Comparison of ENCODE assay signal across 13 cellular contexts in the genomic region with DNA sequence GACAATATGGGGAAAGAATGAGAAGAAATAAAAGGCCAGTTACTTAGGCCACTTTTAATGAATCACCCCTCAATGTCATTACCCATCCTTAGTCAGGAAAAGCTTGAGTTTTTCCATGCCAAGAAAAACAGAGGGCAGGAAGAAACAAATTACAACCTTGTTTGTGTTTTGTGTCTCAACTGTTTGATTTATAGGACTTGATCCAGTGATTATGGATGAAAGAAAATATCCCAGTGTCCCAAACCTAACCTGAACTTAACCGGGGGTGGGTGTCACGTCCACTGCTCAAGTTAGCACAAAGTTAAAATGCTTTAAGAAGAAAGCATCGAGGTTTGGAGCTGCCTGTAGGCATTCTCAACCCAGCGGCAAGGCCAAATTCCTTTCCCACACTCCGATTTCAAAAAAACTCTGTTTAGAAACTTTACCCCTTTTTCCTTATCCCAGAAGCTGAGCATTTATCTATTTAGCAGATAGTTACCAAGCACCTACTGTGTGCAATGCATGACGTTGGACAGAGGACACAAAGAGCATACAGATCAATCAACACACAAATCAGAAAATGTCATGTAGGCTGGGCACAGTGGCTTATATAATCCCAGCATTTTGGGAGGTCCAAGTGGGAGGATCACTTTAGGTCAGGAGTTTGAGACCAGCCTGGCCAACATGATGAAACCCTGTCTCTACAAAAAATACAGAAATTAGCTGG. TPM values are rescaled to one million over a fixed set of nuclear protein-coding genes. Genes with fewer than 3 reads are reported as not detected.
DNase-seq lines count a peak whose midpoint lies in the region; ATAC-seq, FAIRE-seq and TF ChIP-seq lines count a peak whose summit lies in the region.
"Had no signal": no experiment of that assay in that cellular context is flagged by ENCODE, and none has a peak within 500 bp of the region (broad histone marks: within the 10 kb centered on the region; RNA-seq: fewer than 3 reads in every experiment).

No MANE protein-coding gene starts in this region.

- no peak for ATAC-seq in HG03175 (IDR thresholded peaks at IDR 0.05; ENCODE audit: unreplicated experiment)

- no peaks in the 10 kb centered on the region for H3K36me3 Mint-ChIP-seq in neural progenitor cell
- no peaks in the 10 kb centered on the region for H3K36me3 Mint-ChIP-seq in activated T-helper 2 cell treated with anti-CD3 and anti-CD28 coated beads, Interferon-gamma antibody, Interleukin-2, Interleukin-4, amounts not matched to agents 10 μg/mL and 5 μg/mL and 100 μg/mL, durations not matched to agents 14 hours and 24 hours and 36 hours (ENCODE audit: low read depth)

- dilution Hi-C loops in endothelial cell of umbilical vein (cut with MboI; ENCODE audit: extremely low pct_ligation_motif_present, low sequenced_read_pairs), result no loop called here

- H4K20me1 ChIP-seq in endothelial cell of umbilical vein (replicated peaks; ENCODE audit: control insufficient read depth, extremely low read depth, insufficient read depth, low read length) (no peaks in the 10 kb centered on the region), neural progenitor cell (ENCODE audit: low read depth) (no peaks in the 10 kb centered on the region)

- no peaks in the 10 kb centered on the region for H3K27me3 Mint-ChIP-seq in neural progenitor cell (ENCODE audit: insufficient read depth, low read depth)
- H3K27me3 Mint-ChIP-seq in activated T-helper 2 cell treated with anti-CD3 and anti-CD28 coated beads, Interferon-gamma antibody, Interleukin-2, Interleukin-4, amounts not matched to agents 10 μg/mL and 5 μg/mL and 100 μg/mL, durations not matched to agents 14 hours and 24 hours and 36 hours (ENCODE audit: low read depth), result no peaks in the 10 kb centered on the region

- DNase-seq in Daoy (ENCODE audit: low read depth) (peak; percentile 58), SJSA1 (ENCODE audit: low read depth in 1 of 2, low spot score in 2 of 2) (peak in 1 of 2 experiments; percentile 76), endothelial cell of umbilical vein (ENCODE audit: low read depth, low spot score) (peak; percentile 95), neural progenitor cell (ENCODE audit: low spot score) (no peak)
- DNase-seq in activated CD4-positive, CD25-positive, alpha-beta regulatory T cell (lab: John Stamatoyannopoulos, UW), result no peak
- no peak for DNase-seq in activated CD4-positive, CD25-positive, alpha-beta regulatory T cell treated with anti-CD3 and anti-CD28 coated beads, Interleukin-2, amount 50 U/mL, for 72 hours
- DNase-seq in activated T-helper 2 cell treated with anti-CD3 and anti-CD28 coated beads, Interferon-gamma antibody, Interleukin-2, Interleukin-4, amounts not matched to agents 10 μg/mL and 5 μg/mL and 100 μg/mL, durations not matched to agents 14 hours and 24 hours and 36 hours (ENCODE audit: low spot score), result no peak
- DNase-seq: activated naive CD4-positive, alpha-beta T cell treated with anti-CD3 and anti-CD28 coated beads, Interleukin-2, amount 50 U/mL, for 16 hours; DMS153; H7 had no signal

- TF ChIP-seq CTCF in endothelial cell of umbilical vein (IDR thresholded peaks at IDR 0.05; ENCODE audit: extremely low read depth in 1 of 2, insufficient read depth in 1 of 2, low read depth in 1 of 2, low read length in 2 of 2), result no peak
- TF ChIP-seq CTCF in neural progenitor cell (IDR thresholded peaks at IDR 0.05), result no peak

- CTCF ChIA-PET in endothelial cell of umbilical vein (lab: Charles Lee), result interaction anchor here (0.7 to 4.7 kb wide), 4 partner anchors 13 to 433 kb away, joined by 4 to 24 read pairs (median 13); no protein-coding TSS in a partner anchor

- H3K27ac ChIP-seq in SJSA1 (peak overlapping the region; percentile 31; the same call in 1 of the 2 replicates), endothelial cell of umbilical vein (ENCODE audit: insufficient read depth, low read depth, low read length) (peak overlapping the region; percentile 81), neural progenitor cell (no peak overlapping the region)

- H3K27ac Mint-ChIP-seq in neural progenitor cell, result peak overlapping the region; percentile 22
- H3K27ac Mint-ChIP-seq in activated T-helper 2 cell treated with anti-CD3 and anti-CD28 coated beads, Interferon-gamma antibody, Interleukin-2, Interleukin-4, amounts not matched to agents 10 μg/mL and 5 μg/mL and 100 μg/mL, durations not matched to agents 14 hours and 24 hours and 36 hours, result no peak overlapping the region

- H3K9ac ChIP-seq in endothelial cell of umbilical vein (replicated peaks; ENCODE audit: extremely low read depth, insufficient read depth, low read length), result peak overlapping the region; percentile 36
- no peak overlapping the region for H3K9ac ChIP-seq in neural progenitor cell

- H3K79me2 ChIP-seq in endothelial cell of umbilical vein (ENCODE audit: control insufficient read depth, insufficient read depth, low read length), result no peaks in the 10 kb centered on the region
- H3K79me2 ChIP-seq in neural progenitor cell (ENCODE audit: low read depth), result no peaks in the 10 kb centered on the region

- H3K4me1 Mint-ChIP-seq in neural progenitor cell, result peaks cover 7% of the 10 kb centered on the region
- peaks cover 12% of the 10 kb centered on the region for H3K4me1 Mint-ChIP-seq in activated T-helper 2 cell treated with anti-CD3 and anti-CD28 coated beads, Interferon-gamma antibody, Interleukin-2, Interleukin-4, amounts not matched to agents 10 μg/mL and 5 μg/mL and 100 μg/mL, durations not matched to agents 14 hours and 24 hours and 36 hours (ENCODE audit: low read depth)

- intact Hi-C loops in endothelial cell of umbilical vein (cut with micrococcal nuclease), result loop anchor here (1.0 kb wide), 2 partner anchors 14 to 72 kb away; a partner anchor contains a TSS
- intact Hi-C loops in activated T-helper 2 cell treated with anti-CD3 and anti-CD28 coated beads, Interferon-gamma antibody, Interleukin-2, Interleukin-4, amounts not matched to agents 10 μg/mL and 5 μg/mL and 100 μg/mL, durations not matched to agents 14 hours and 24 hours and 36 hours (cut with micrococcal nuclease), result no loop called here

- H3K4me1 ChIP-seq in SJSA1 (replicated peaks) (peaks cover 14% of the 10 kb centered on the region), endothelial cell of umbilical vein (ENCODE audit: control insufficient read depth, extremely low read depth, insufficient read depth, low read length) (peaks cover 17% of the 10 kb centered on the region), neural progenitor cell (no peaks in the 10 kb centered on the region)

- POLR2A ChIA-PET in endothelial cell of umbilical vein (lab: Charles Lee), result no interaction called here

- H3K27me3 ChIP-seq in SJSA1 (replicated peaks), result no peaks in the 10 kb centered on the region
- no peaks in the 10 kb centered on the region for H3K27me3 ChIP-seq in endothelial cell of umbilical vein (ENCODE audit: control insufficient read depth in 2 of 2, insufficient read depth in 2 of 2, low read length in 2 of 2)
- H3K27me3 ChIP-seq in neural progenitor cell, result no peaks in the 10 kb centered on the region
- H3K27me3 ChIP-seq: esophagus muscularis mucosa had no signal

- H3K4me3 Mint-ChIP-seq in neural progenitor cell, result no peak overlapping the region
- H3K4me3 Mint-ChIP-seq in activated T-helper 2 cell treated with anti-CD3 and anti-CD28 coated beads, Interferon-gamma antibody, Interleukin-2, Interleukin-4, amounts not matched to agents 10 μg/mL and 5 μg/mL and 100 μg/mL, durations not matched to agents 14 hours and 24 hours and 36 hours (ENCODE audit: low read depth), result no peak overlapping the region

- BruUV-seq in endothelial cell of umbilical vein (replicated peaks; lab: Mats Ljungman, UMichigan), result no TSS peak

- H3F3A ChIP-seq in neural progenitor cell (ENCODE audit: low read depth), result no peaks in the 10 kb centered on the region

- no peaks in the 10 kb centered on the region for H3K9me1 ChIP-seq in endothelial cell of umbilical vein (replicated peaks; ENCODE audit: control insufficient read depth, extremely low read depth, insufficient read depth, low read length)

- H2AFZ ChIP-seq in endothelial cell of umbilical vein (ENCODE audit: low read depth, low read length) (peak overlapping the region; percentile 26), neural progenitor cell (replicated peaks) (no peak overlapping the region)

- H3K36me3 ChIP-seq in SJSA1 (no peaks in the 10 kb centered on the region), endothelial cell of umbilical vein (ENCODE audit: control insufficient read depth in 2 of 2, extremely low read depth in 1 of 2, insufficient read depth in 2 of 2, low read length in 2 of 2) (no peaks in the 10 kb centered on the region), neural progenitor cell (no peaks in the 10 kb centered on the region)
- H3K36me3 ChIP-seq: esophagus muscularis mucosa had no signal

- H3K4me3 ChIP-seq in SJSA1 (no peak overlapping the region), endothelial cell of umbilical vein (replicated peaks in 1 of 3; ENCODE audit: insufficient read depth in 1 of 3, low read depth in 1 of 3, low read length in 3 of 3) (peak overlapping the region in 1 of 3 experiments; percentile 23), neural progenitor cell (no peak overlapping the region)
- H3K4me3 ChIP-seq: esophagus muscularis mucosa had no signal

- H3K9me3 Mint-ChIP-seq in neural progenitor cell, result no peaks in the 10 kb centered on the region
- H3K9me3 Mint-ChIP-seq in activated T-helper 2 cell treated with anti-CD3 and anti-CD28 coated beads, Interferon-gamma antibody, Interleukin-2, Interleukin-4, amounts not matched to agents 10 μg/mL and 5 μg/mL and 100 μg/mL, durations not matched to agents 14 hours and 24 hours and 36 hours, result no peaks in the 10 kb centered on the region

- peak; percentile 74 for FAIRE-seq in endothelial cell of umbilical vein (lab: Jason Lieb, UNC)

- H3K4me2 ChIP-seq in endothelial cell of umbilical vein (ENCODE audit: insufficient read depth, low read length), result peak overlapping the region; percentile 82
- H3K4me2 ChIP-seq in neural progenitor cell, result no peak overlapping the region

- peak; percentile 70 for TF ChIP-seq POLR2A in endothelial cell of umbilical vein (IDR thresholded peaks at IDR 0.05; ENCODE audit: low read depth, low read length)

- no peaks in the 10 kb centered on the region for H3K9me3 ChIP-seq in SJSA1 (replicated peaks)
- H3K9me3 ChIP-seq in endothelial cell of umbilical vein (replicated peaks; ENCODE audit: control insufficient read depth, insufficient read depth, low read length), result no peaks in the 10 kb centered on the region
- no peaks in the 10 kb centered on the region for H3K9me3 ChIP-seq in neural progenitor cell (ENCODE audit: low read depth)
- H3K9me3 ChIP-seq: esophagus muscularis mucosa had no signal

RNA-seq across cellular contexts. Expression of a gene that starts 14.0 kb away (rescaled TPM):
- 44.7 and 47.4 TPM in 2 replicates for total RNA-seq in Daoy (2014; rRNA removed; shearing (Covaris generic))
- 58.3 and 102 TPM in 2 replicates for total RNA-seq in SJSA1 (2014; rRNA removed; shearing (Covaris generic))
- total RNA-seq in endothelial cell of umbilical vein (169 and 176 TPM in 2 replicates), neural progenitor cell (ENCODE audit: low replicate concordance) (67.9 and 108 TPM in 2 replicates)
- 173 and 175 TPM in 2 replicates for polyA plus RNA-seq in endothelial cell of umbilical vein
- polyA plus RNA-seq in endothelial cell of umbilical vein (2011; cell fraction: cytosol; rRNA removed), result 160 and 192 TPM in 2 replicates
- 92.2 and 94.9 TPM in 2 replicates for polyA plus RNA-seq in endothelial cell of umbilical vein (2011; cell fraction: nucleus; rRNA removed)
- polyA plus RNA-seq in endothelial cell of umbilical vein (2012), result 106 and 126 TPM in 2 replicates
- 230 and 239 TPM in 2 replicates for polyA minus RNA-seq in endothelial cell of umbilical vein
- polyA minus RNA-seq in endothelial cell of umbilical vein (2011; cell fraction: cytosol; rRNA and poly(A)+ RNA removed), result 45.1 TPM
- polyA minus RNA-seq in endothelial cell of umbilical vein (2011; cell fraction: nucleus; rRNA and poly(A)+ RNA removed), result 57.8 and 76.4 TPM in 2 replicates
- total RNA-seq in activated T-helper 2 cell treated with anti-CD3 and anti-CD28 coated beads, Interferon-gamma antibody, Interleukin-2, Interleukin-4, amounts not matched to agents 10 μg/mL and 5 μg/mL and 100 μg/mL, durations not matched to agents 14 hours and 24 hours and 36 hours, result 201 and 204 TPM in 2 replicates

RNA-seq across cellular contexts. Expression of a gene that starts 24.6 kb away (rescaled TPM):
- 3.7 and 8.5 TPM in 2 replicates for total RNA-seq in Daoy (2014; rRNA removed; shearing (Covaris generic))
- 7.5 and 7.7 TPM in 2 replicates for total RNA-seq in SJSA1 (2014; rRNA removed; shearing (Covaris generic))
- total RNA-seq in endothelial cell of umbilical vein (32.8 and 36.0 TPM in 2 replicates), neural progenitor cell (ENCODE audit: low replicate concordance) (26.8 and 57.5 TPM in 2 replicates)
- polyA plus RNA-seq in endothelial cell of umbilical vein, result 11.9 and 13.9 TPM in 2 replicates
- polyA plus RNA-seq in endothelial cell of umbilical vein (2011; cell fraction: cytosol; rRNA removed), result 16.0 and 16.3 TPM in 2 replicates
- 13.1 and 14.7 TPM in 2 replicates for polyA plus RNA-seq in endothelial cell of umbilical vein (2011; cell fraction: nucleus; rRNA removed)
- polyA plus RNA-seq in endothelial cell of umbilical vein (2012), result 21.7 and 28.4 TPM in 2 replicates
- 18.4 and 18.8 TPM in 2 replicates for polyA minus RNA-seq in endothelial cell of umbilical vein
- 26.8 TPM for polyA minus RNA-seq in endothelial cell of umbilical vein (2011; cell fraction: cytosol; rRNA and poly(A)+ RNA removed)
- polyA minus RNA-seq in endothelial cell of umbilical vein (2011; cell fraction: nucleus; rRNA and poly(A)+ RNA removed), result 10.0 and 14.1 TPM in 2 replicates
- total RNA-seq in activated T-helper 2 cell treated with anti-CD3 and anti-CD28 coated beads, Interferon-gamma antibody, Interleukin-2, Interleukin-4, amounts not matched to agents 10 μg/mL and 5 μg/mL and 100 μg/mL, durations not matched to agents 14 hours and 24 hours and 36 hours, result 56.0 and 61.9 TPM in 2 replicates

RNA-seq across cellular contexts. Expression of a gene that starts 58.9 kb away (rescaled TPM):
- not detected in 2 replicates for total RNA-seq in Daoy (2014; rRNA removed; shearing (Covaris generic))
- 0.21 TPM in 1 of 2 replicates, not detected in the other for total RNA-seq in SJSA1 (2014; rRNA removed; shearing (Covaris generic))
- total RNA-seq in endothelial cell of umbilical vein (0.37 and 1.2 TPM in 2 replicates), neural progenitor cell (ENCODE audit: low replicate concordance) (not detected in 2 replicates)
- polyA plus RNA-seq in endothelial cell of umbilical vein, result not detected in 2 replicates
- polyA plus RNA-seq in endothelial cell of umbilical vein (2011; cell fraction: cytosol; rRNA removed), result not detected in 2 replicates
- polyA plus RNA-seq in endothelial cell of umbilical vein (2011; cell fraction: nucleus; rRNA removed), result 0.32 and 0.68 TPM in 2 replicates
- 0.68 and 0.74 TPM in 2 replicates for polyA plus RNA-seq in endothelial cell of umbilical vein (2012)
- 1.4 TPM in 1 of 2 replicates, not detected in the other for polyA minus RNA-seq in endothelial cell of umbilical vein
- polyA minus RNA-seq in endothelial cell of umbilical vein (2011; cell fraction: cytosol; rRNA and poly(A)+ RNA removed), result not detected
- polyA minus RNA-seq in endothelial cell of umbilical vein (2011; cell fraction: nucleus; rRNA and poly(A)+ RNA removed), result 0.91 TPM in 1 of 2 replicates, not detected in the other
- 1.8 and 1.9 TPM in 2 replicates for total RNA-seq in activated T-helper 2 cell treated with anti-CD3 and anti-CD28 coated beads, Interferon-gamma antibody, Interleukin-2, Interleukin-4, amounts not matched to agents 10 μg/mL and 5 μg/mL and 100 μg/mL, durations not matched to agents 14 hours and 24 hours and 36 hours
- total RNA-seq: esophagus muscularis mucosa, H7, skeletal muscle tissue had no signal

Comparison
In these comparisons a context has a peak if more than half of its experiments do, and no peak if none do; other contexts are left out.
1. DNase-seq: peak in Daoy (single experiment) and endothelial cell of umbilical vein (single experiment); none in neural progenitor cell (single experiment), activated CD4-positive, CD25-positive, alpha-beta regulatory T cell (0 of 4), activated CD4-positive, CD25-positive, alpha-beta regulatory T cell treated with anti-CD3 and anti-CD28 coated beads, Interleukin-2, amount 50 U/mL, for 72 hours (single experiment) and activated T-helper 2 cell treated with anti-CD3 and anti-CD28 coated beads, Interferon-gamma antibody, Interleukin-2, Interleukin-4, amounts not matched to agents 10 μg/mL and 5 μg/mL and 100 μg/mL, durations not matched to agents 14 hours and 24 hours and 36 hours (single experiment).